1 cellular context compared by ENCODE assay signal in the genomic region with DNA sequence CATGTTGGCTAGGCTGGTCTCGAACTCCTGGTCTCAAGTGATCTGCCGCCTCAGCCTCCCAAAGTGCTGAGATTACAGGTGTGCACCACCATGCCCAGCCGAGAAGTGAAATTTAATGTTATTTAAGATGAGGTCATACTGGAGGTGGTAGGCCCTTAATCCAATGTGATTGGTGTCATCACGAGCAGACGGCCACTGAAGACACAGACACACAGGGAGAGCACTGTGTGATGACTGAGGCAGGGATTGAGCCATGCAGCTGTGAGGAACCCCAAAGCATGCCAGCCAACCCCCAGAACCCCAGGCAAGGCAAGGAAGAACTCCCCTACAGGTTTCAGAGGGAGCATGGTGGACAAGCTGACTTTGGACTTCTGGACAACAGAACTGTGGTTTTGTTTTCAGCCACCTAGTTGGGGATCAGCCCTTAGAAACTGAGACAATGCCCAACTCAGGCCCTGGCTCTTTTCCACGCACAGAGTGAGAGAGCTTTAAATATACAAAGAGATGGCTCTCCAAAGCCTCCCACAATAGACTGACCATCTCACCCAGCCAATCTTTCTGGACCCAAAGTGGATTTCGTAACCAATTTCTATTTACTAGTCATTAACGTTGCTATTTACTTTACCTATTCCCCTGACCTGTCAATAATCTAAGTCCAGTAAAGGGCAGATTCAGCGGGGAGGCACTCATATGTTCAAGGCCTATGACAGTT.
TF ChIP-seq lines count a peak whose summit lies in the region.

No MANE protein-coding gene starts in this region.

TF ChIP-seq in HepG2, 621 proteins besides CTCF, POLR2A, EP300 and RAD21 (continued from another document and continues in another):
- TF ChIP-seq, protein P1, sequence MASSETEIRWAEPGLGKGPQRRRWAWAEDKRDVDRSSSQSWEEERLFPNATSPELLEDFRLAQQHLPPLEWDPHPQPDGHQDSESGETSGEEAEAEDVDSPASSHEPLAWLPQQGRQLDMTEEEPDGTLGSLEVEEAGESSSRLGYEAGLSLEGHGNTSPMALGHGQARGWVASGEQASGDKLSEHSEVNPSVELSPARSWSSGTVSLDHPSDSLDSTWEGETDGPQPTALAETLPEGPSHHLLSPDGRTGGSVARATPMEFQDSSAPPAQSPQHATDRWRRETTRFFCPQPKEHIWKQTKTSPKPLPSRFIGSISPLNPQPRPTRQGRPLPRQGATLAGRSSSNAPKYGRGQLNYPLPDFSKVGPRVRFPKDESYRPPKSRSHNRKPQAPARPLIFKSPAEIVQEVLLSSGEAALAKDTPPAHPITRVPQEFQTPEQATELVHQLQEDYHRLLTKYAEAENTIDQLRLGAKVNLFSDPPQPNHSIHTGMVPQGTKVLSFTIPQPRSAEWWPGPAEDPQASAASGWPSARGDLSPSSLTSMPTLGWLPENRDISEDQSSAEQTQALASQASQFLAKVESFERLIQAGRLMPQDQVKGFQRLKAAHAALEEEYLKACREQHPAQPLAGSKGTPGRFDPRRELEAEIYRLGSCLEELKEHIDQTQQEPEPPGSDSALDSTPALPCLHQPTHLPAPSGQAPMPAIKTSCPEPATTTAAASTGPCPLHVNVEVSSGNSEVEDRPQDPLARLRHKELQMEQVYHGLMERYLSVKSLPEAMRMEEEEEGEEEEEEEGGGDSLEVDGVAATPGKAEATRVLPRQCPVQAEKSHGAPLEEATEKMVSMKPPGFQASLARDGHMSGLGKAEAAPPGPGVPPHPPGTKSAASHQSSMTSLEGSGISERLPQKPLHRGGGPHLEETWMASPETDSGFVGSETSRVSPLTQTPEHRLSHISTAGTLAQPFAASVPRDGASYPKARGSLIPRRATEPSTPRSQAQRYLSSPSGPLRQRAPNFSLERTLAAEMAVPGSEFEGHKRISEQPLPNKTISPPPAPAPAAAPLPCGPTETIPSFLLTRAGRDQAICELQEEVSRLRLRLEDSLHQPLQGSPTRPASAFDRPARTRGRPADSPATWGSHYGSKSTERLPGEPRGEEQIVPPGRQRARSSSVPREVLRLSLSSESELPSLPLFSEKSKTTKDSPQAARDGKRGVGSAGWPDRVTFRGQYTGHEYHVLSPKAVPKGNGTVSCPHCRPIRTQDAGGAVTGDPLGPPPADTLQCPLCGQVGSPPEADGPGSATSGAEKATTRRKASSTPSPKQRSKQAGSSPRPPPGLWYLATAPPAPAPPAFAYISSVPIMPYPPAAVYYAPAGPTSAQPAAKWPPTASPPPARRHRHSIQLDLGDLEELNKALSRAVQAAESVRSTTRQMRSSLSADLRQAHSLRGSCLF (CRISPR knock-in tag; IDR thresholded peaks at IDR 0.05; ENCODE audit: borderline replicate concordance) = no peak
- peak; percentile 99 for TF ChIP-seq NR2F6 (IDR thresholded peaks at IDR 0.05)
- peak; percentile 98 for TF ChIP-seq NR2F6 (CRISPR knock-in tag; IDR thresholded peaks at IDR 0.05)
- TF ChIP-seq ZZZ3 (CRISPR knock-in tag; IDR thresholded peaks at IDR 0.05; ENCODE audit: borderline replicate concordance) = no peak
- peak; percentile 99 for TF ChIP-seq MEIS1 (CRISPR knock-in tag; IDR thresholded peaks at IDR 0.05; ENCODE audit: borderline replicate concordance)
- no peak for TF ChIP-seq ZSCAN12 (CRISPR knock-in tag; IDR thresholded peaks at IDR 0.05)
- TF ChIP-seq ZFP36 (IDR thresholded peaks at IDR 0.05; ENCODE audit: borderline replicate concordance, low read depth, low read length, partially characterized antibody) = no peak
- peak; percentile 74; the same call in 1 of the 2 replicates for TF ChIP-seq E2F1 (CRISPR knock-in tag; IDR thresholded peaks at IDR 0.05)
- TF ChIP-seq POGZ (CRISPR knock-in tag; IDR thresholded peaks at IDR 0.05) = peak; percentile 91
- no peak for TF ChIP-seq TEF (CRISPR knock-in tag; IDR thresholded peaks at IDR 0.05)
- TF ChIP-seq PCBP2 (optimal IDR thresholded peaks at IDR 0.05; ENCODE audit: low read depth, low read length, poor library complexity, severe bottlenecking) = no peak
- TF ChIP-seq ZBTB7A (CRISPR knock-in tag; IDR thresholded peaks at IDR 0.05) = no peak; the same call in 1 of the 2 replicates
- TF ChIP-seq ZNF513 (CRISPR knock-in tag; conservative IDR thresholded peaks at IDR 0.05) = no peak
- TF ChIP-seq NFIB (CRISPR knock-in tag; IDR thresholded peaks at IDR 0.05; ENCODE audit: borderline replicate concordance) = no peak
- 0 out of 2 replicates have a peak, but pooled peaks have one; percentile 36 for TF ChIP-seq ZNF280D (CRISPR knock-in tag; IDR thresholded peaks at IDR 0.05)
- TF ChIP-seq CHD2 (IDR thresholded peaks at IDR 0.05; ENCODE audit: low read depth, low read length) = no peak
- TF ChIP-seq ZNF761 (CRISPR knock-in tag; conservative IDR thresholded peaks at IDR 0.05) = 0 out of 2 replicates have a peak, but pooled peaks have one; percentile 54
- TF ChIP-seq ZMYM3 (CRISPR knock-in tag; IDR thresholded peaks at IDR 0.05) = peak; percentile 71
- no peak for TF ChIP-seq KIAA2018 (CRISPR knock-in tag; IDR thresholded peaks at IDR 0.05; ENCODE audit: borderline replicate concordance)
- TF ChIP-seq, protein P2, sequence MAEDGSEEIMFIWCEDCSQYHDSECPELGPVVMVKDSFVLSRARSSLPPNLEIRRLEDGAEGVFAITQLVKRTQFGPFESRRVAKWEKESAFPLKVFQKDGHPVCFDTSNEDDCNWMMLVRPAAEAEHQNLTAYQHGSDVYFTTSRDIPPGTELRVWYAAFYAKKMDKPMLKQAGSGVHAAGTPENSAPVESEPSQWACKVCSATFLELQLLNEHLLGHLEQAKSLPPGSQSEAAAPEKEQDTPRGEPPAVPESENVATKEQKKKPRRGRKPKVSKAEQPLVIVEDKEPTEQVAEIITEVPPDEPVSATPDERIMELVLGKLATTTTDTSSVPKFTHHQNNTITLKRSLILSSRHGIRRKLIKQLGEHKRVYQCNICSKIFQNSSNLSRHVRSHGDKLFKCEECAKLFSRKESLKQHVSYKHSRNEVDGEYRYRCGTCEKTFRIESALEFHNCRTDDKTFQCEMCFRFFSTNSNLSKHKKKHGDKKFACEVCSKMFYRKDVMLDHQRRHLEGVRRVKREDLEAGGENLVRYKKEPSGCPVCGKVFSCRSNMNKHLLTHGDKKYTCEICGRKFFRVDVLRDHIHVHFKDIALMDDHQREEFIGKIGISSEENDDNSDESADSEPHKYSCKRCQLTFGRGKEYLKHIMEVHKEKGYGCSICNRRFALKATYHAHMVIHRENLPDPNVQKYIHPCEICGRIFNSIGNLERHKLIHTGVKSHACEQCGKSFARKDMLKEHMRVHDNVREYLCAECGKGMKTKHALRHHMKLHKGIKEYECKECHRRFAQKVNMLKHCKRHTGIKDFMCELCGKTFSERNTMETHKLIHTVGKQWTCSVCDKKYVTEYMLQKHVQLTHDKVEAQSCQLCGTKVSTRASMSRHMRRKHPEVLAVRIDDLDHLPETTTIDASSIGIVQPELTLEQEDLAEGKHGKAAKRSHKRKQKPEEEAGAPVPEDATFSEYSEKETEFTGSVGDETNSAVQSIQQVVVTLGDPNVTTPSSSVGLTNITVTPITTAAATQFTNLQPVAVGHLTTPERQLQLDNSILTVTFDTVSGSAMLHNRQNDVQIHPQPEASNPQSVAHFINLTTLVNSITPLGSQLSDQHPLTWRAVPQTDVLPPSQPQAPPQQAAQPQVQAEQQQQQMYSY (CRISPR knock-in tag; IDR thresholded peaks at IDR 0.05) = no peak
- no peak for TF ChIP-seq HOXA7 (CRISPR knock-in tag; IDR thresholded peaks at IDR 0.05)
- TF ChIP-seq EZH2 (conservative IDR thresholded peaks at IDR 0.05; ENCODE audit: low read depth, low read length) = no peak
- peak; percentile 72 for TF ChIP-seq ATF7 (IDR thresholded peaks at IDR 0.05)
- TF ChIP-seq ATF7 (CRISPR knock-in tag; IDR thresholded peaks at IDR 0.05) = peak; percentile 79; the same call in 1 of the 2 replicates
- no peak for TF ChIP-seq MLLT10 (CRISPR knock-in tag; IDR thresholded peaks at IDR 0.05)
- no peak for TF ChIP-seq ZBTB38 (CRISPR knock-in tag; IDR thresholded peaks at IDR 0.05)
